In the genomic region with DNA sequence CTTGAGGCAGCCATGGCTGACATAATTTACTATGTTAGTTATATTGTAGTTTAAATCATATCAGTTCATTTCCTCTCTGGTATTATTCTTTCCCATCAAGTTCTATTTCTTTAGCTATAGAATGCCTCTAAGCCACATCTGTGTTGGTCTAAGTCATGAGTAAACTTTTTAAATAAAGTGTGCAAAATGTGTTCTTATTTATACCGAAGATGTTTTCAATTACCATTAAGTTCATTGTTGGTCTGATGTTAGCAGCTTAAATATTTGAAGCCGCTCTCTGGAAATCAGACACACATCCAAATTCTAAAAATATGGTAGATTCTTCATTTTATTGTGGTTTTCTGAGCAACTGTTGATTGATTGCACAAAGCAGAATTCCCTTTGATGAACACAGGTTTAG, we compare ENCODE assay signal across 19 cellular contexts.
"Had no signal": no experiment of that assay in that cellular context is flagged by ENCODE, and none has a peak within 500 bp of the region (broad histone marks: within the 10 kb centered on the region; RNA-seq: fewer than 3 reads in every experiment).

No MANE protein-coding gene starts in this region.

- H3K27ac ChIP-seq: breast epithelium, coronary artery, esophagus squamous epithelium, gastroesophageal sphincter, heart right ventricle, thyroid gland had no signal

- DNase-seq: activated CD4-positive, alpha-beta T cell treated with anti-CD3 and anti-CD28 coated beads, Interleukin-2, amount 10 ng/mL, durations not matched to agents 24 days and 14 days; activated CD8-positive, alpha-beta T cell treated with anti-CD3 and anti-CD28 coated beads, Interleukin-2, amount 10 ng/mL, durations not matched to agents 7 days and 5 days; activated naive CD4-positive, alpha-beta T cell treated with anti-CD3 and anti-CD28 coated beads for 36 hours; activated T-cell treated with anti-CD3 and anti-CD28 coated beads, Interleukin-2, amount 50 U/mL, for 24 hours; aorta; effector CD4-positive, alpha-beta T cell; esophagus squamous epithelium; heart right ventricle; left ventricle myocardium superior; occipital lobe; posterior cingulate gyrus; stimulated activated CD4-positive, alpha-beta T cell treated with anti-CD3 and anti-CD28 coated beads, Interleukin-12 subunit alpha, Interleukin-12 subunit beta, amount 100 ng/mL, for 4 hours; stimulated activated CD4-positive, alpha-beta T cell treated with anti-CD3 and anti-CD28 coated beads, Interleukin-1b, Interleukin-23, amount 100 ng/mL, for 48 hours; stimulated activated CD8-positive, alpha-beta memory T cell treated with anti-CD3 and anti-CD28 coated beads, Interleukin-4, amount 100 ng/mL, for 48 hours; stimulated activated naive CD4-positive, alpha-beta T cell treated with Interleukin-2 at 50 U/mL for 16 hours; thyroid gland had no signal

- H3K4me1 ChIP-seq: breast epithelium, esophagus squamous epithelium, gastroesophageal sphincter, heart right ventricle, thyroid gland had no signal

- H3K27me3 ChIP-seq: breast epithelium, esophagus squamous epithelium, gastroesophageal sphincter, heart right ventricle, thyroid gland had no signal

- H3K36me3 ChIP-seq: breast epithelium, esophagus squamous epithelium, gastroesophageal sphincter, heart right ventricle, thyroid gland had no signal

- H3K9me3 ChIP-seq: breast epithelium, esophagus squamous epithelium, gastroesophageal sphincter, heart right ventricle, thyroid gland had no signal

- H3K4me3 ChIP-seq: breast epithelium, coronary artery, esophagus squamous epithelium, gastroesophageal sphincter, heart right ventricle, thyroid gland had no signal

- ATAC-seq: activated CD8-positive, alpha-beta T cell treated with anti-CD3 and anti-CD28 coated beads, Interleukin-2, amount 10 ng/mL, durations not matched to agents 7 days and 5 days; gastroesophageal sphincter; heart right ventricle; left ventricle myocardium superior had no signal
